ENCODE assay signal across 2 cellular contexts in genomic region chr13:110227864-110228643, GRCh38.
TF ChIP-seq lines count a peak whose summit lies in the region.

No MANE protein-coding gene starts in this region.

TF ChIP-seq in liver, 16 proteins besides CTCF, POLR2A, EP300 and RAD21 (continued from another document):
- TF ChIP-seq GABPA (IDR thresholded peaks at IDR 0.05 in 1 of 2, conservative IDR thresholded peaks at IDR 0.05 in 1 of 2) (no peak), ZBTB33 (IDR thresholded peaks at IDR 0.05) (no peak), JUND (IDR thresholded peaks at IDR 0.05) (no peak), YY1 (IDR thresholded peaks at IDR 0.05) (no peak), FOXA1 (IDR thresholded peaks at IDR 0.05) (no peak), MAX (IDR thresholded peaks at IDR 0.05) (no peak), ATF3 (IDR thresholded peaks at IDR 0.05) (no peak), REST (IDR thresholded peaks at IDR 0.05) (no peak), HNF4G (IDR thresholded peaks at IDR 0.05) (no peak)

TF ChIP-seq in HepG2, 621 proteins besides CTCF, POLR2A, EP300 and RAD21 (continued from another document):
- no peak for TF ChIP-seq ZBTB43 (CRISPR knock-in tag; conservative IDR thresholded peaks at IDR 0.05)
- TF ChIP-seq RXRA (CRISPR knock-in tag; IDR thresholded peaks at IDR 0.05): no peak
- TF ChIP-seq TFE3 (CRISPR knock-in tag; IDR thresholded peaks at IDR 0.05): no peak
- no peak for TF ChIP-seq NR2F2 (IDR thresholded peaks at IDR 0.05; ENCODE audit: borderline replicate concordance, low read depth)
- TF ChIP-seq ZNF33A (CRISPR knock-in tag; IDR thresholded peaks at IDR 0.05; ENCODE audit: borderline replicate concordance): no peak
- TF ChIP-seq ZNF333 (CRISPR knock-in tag; IDR thresholded peaks at IDR 0.05; ENCODE audit: borderline replicate concordance): no peak
- no peak for TF ChIP-seq KLF13 (CRISPR knock-in tag; IDR thresholded peaks at IDR 0.05)
- TF ChIP-seq RERE (CRISPR knock-in tag; IDR thresholded peaks at IDR 0.05; ENCODE audit: low read depth): no peak
- TF ChIP-seq MIXL1 (CRISPR knock-in tag; IDR thresholded peaks at IDR 0.05): no peak
- TF ChIP-seq ZNF431 (CRISPR knock-in tag; IDR thresholded peaks at IDR 0.05; ENCODE audit: borderline replicate concordance, low read depth): no peak
- TF ChIP-seq ZNF225 (CRISPR knock-in tag; IDR thresholded peaks at IDR 0.05): no peak
- no peak for TF ChIP-seq PRDM4 (CRISPR knock-in tag; IDR thresholded peaks at IDR 0.05; ENCODE audit: borderline replicate concordance)
- TF ChIP-seq SRSF4 (IDR thresholded peaks at IDR 0.05; ENCODE audit: low read depth, low read length, poor library complexity, severe bottlenecking): no peak
- no peak for TF ChIP-seq AHDC1 (CRISPR knock-in tag; IDR thresholded peaks at IDR 0.05; ENCODE audit: borderline replicate concordance)
- TF ChIP-seq BHLHE40 (IDR thresholded peaks at IDR 0.05; ENCODE audit: low read length): no peak
- no peak for TF ChIP-seq ZNF563 (CRISPR knock-in tag; IDR thresholded peaks at IDR 0.05)
- TF ChIP-seq ZNF558 (CRISPR knock-in tag; IDR thresholded peaks at IDR 0.05; ENCODE audit: borderline replicate concordance): no peak
TF ChIP-seq in HepG2: peak in this region for 0.
